In the genomic region with DNA sequence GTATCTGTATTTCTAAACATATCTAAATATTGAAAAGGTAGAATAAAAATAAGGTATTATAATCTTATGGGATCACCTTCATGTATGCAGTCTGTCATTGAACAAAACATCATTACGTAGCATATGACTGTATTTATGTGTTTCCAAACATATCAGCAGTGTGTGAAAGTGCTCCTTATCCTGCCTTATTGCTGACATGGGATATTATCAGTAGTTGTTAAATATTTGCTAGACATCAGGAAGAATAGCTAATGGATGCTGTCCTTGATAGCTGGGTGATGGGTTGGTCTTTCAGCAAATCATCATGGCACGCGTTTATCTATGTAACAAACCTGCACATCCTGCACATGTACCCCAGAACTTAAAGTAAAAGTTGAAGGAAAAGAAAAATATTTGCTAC, we compare ENCODE assay signal across 2 cellular contexts.
A peak's percentile ranks its signal among the peaks of the same experiment; 100 is the strongest.
TF ChIP-seq lines count a peak whose summit lies in the region.

No MANE protein-coding gene starts in this region.

TF ChIP-seq in HepG2, 621 proteins besides CTCF, POLR2A, EP300 and RAD21:
- TF ChIP-seq MAFK (conservative IDR thresholded peaks at IDR 0.05 in 1 of 2, IDR thresholded peaks at IDR 0.05 in 1 of 2; ENCODE audit: low read length in 2 of 2) (peak; percentile 87 to 91), MAFF (IDR thresholded peaks at IDR 0.05; ENCODE audit: low read depth, low read length) (peak; percentile 89), FOXC1 (CRISPR knock-in tag; IDR thresholded peaks at IDR 0.05; ENCODE audit: borderline replicate concordance) (no peak)

TF ChIP-seq in GM12891, 5 proteins besides CTCF, POLR2A, EP300 and RAD21:
- no peak for TF ChIP-seq SPI1 (IDR thresholded peaks at IDR 0.05; ENCODE audit: low read depth, low read length)
- TF ChIP-seq TAF1 (IDR thresholded peaks at IDR 0.05; ENCODE audit: low read depth, low read length) = no peak
- no peak for TF ChIP-seq POLR2AphosphoS5 (IDR thresholded peaks at IDR 0.05; ENCODE audit: low read depth, low read length)
- no peak for TF ChIP-seq POU2F2 (IDR thresholded peaks at IDR 0.05; ENCODE audit: low read depth, low read length)
- TF ChIP-seq PAX5 (IDR thresholded peaks at IDR 0.05; ENCODE audit: insufficient read depth, low read length, severe bottlenecking) = no peak
